ENCODE assay signal across 1 cellular context in the genomic region with DNA sequence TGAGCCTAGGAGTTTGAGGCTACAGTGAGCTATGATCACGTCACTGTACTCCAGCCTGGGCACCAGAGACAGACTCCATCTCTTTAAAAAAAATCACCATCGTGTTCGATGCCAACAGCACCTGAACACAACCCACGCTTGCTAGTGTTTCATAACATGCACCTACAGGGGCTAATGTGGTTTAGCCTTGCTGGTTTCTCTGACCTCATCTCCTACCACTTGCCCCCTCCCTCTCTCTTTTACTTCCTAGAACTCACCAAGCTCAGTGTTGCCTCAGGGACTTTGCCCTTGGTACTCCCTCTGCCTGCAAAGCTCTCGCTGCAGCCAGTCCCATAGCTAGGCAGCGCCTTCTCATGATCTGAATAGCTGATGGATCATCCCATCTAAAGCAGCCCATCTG.
TF ChIP-seq lines count a peak whose summit lies in the region.

No MANE protein-coding gene starts in this region.

TF ChIP-seq in HepG2, 621 proteins besides CTCF, POLR2A, EP300 and RAD21 (continued from another document):
- TF ChIP-seq, protein P1, sequence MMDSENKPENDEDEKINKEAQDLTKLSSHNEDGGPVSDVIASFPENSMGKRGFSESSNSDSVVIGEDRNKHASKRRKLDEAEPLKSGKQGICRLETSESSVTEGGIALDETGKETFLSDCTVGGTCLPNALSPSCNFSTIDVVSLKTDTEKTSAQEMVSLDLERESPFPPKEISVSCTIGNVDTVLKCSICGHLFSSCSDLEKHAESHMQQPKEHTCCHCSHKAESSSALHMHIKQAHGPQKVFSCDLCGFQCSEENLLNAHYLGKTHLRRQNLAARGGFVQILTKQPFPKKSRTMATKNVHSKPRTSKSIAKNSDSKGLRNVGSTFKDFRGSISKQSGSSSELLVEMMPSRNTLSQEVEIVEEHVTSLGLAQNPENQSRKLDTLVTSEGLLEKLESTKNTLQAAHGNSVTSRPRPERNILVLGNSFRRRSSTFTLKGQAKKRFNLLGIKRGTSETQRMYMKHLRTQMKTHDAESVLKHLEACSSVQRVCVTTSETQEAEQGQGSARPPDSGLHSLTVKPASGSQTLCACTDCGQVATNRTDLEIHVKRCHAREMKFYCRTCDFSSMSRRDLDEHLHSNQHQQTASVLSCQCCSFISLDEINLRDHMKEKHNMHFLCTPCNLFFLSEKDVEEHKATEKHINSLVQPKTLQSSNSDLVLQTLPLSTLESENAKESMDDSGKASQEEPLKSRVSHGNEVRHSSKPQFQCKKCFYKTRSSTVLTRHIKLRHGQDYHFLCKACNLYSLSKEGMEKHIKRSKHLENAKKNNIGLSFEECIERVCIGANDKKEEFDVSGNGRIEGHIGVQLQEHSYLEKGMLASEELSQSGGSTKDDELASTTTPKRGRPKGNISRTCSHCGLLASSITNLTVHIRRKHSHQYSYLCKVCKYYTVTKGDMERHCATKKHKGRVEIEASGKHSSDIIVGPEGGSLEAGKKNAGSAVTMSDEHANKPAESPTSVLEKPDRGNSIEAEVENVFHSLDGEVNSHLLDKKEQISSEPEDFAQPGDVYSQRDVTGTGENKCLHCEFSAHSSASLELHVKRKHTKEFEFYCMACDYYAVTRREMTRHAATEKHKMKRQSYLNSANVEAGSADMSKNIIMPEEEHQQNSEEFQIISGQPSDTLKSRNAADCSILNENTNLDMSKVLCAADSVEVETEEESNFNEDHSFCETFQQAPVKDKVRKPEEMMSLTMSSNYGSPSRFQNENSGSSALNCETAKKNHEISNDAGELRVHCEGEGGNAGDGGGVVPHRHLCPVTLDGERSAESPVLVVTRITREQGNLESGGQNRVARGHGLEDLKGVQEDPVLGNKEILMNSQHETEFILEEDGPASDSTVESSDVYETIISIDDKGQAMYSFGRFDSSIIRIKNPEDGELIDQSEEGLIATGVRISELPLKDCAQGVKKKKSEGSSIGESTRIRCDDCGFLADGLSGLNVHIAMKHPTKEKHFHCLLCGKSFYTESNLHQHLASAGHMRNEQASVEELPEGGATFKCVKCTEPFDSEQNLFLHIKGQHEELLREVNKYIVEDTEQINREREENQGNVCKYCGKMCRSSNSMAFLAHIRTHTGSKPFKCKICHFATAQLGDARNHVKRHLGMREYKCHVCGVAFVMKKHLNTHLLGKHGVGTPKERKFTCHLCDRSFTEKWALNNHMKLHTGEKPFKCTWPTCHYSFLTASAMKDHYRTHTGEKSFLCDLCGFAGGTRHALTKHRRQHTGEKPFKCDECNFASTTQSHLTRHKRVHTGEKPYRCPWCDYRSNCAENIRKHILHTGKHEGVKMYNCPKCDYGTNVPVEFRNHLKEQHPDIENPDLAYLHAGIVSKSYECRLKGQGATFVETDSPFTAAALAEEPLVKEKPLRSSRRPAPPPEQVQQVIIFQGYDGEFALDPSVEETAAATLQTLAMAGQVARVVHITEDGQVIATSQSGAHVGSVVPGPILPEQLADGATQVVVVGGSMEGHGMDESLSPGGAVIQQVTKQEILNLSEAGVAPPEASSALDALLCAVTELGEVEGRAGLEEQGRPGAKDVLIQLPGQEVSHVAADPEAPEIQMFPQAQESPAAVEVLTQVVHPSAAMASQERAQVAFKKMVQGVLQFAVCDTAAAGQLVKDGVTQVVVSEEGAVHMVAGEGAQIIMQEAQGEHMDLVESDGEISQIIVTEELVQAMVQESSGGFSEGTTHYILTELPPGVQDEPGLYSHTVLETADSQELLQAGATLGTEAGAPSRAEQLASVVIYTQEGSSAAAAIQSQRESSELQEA (CRISPR knock-in tag; IDR thresholded peaks at IDR 0.05; ENCODE audit: not compliant biosample characterization), result no peak
- no peak for TF ChIP-seq CENPX (CRISPR knock-in tag; IDR thresholded peaks at IDR 0.05)
- TF ChIP-seq, protein P2, sequence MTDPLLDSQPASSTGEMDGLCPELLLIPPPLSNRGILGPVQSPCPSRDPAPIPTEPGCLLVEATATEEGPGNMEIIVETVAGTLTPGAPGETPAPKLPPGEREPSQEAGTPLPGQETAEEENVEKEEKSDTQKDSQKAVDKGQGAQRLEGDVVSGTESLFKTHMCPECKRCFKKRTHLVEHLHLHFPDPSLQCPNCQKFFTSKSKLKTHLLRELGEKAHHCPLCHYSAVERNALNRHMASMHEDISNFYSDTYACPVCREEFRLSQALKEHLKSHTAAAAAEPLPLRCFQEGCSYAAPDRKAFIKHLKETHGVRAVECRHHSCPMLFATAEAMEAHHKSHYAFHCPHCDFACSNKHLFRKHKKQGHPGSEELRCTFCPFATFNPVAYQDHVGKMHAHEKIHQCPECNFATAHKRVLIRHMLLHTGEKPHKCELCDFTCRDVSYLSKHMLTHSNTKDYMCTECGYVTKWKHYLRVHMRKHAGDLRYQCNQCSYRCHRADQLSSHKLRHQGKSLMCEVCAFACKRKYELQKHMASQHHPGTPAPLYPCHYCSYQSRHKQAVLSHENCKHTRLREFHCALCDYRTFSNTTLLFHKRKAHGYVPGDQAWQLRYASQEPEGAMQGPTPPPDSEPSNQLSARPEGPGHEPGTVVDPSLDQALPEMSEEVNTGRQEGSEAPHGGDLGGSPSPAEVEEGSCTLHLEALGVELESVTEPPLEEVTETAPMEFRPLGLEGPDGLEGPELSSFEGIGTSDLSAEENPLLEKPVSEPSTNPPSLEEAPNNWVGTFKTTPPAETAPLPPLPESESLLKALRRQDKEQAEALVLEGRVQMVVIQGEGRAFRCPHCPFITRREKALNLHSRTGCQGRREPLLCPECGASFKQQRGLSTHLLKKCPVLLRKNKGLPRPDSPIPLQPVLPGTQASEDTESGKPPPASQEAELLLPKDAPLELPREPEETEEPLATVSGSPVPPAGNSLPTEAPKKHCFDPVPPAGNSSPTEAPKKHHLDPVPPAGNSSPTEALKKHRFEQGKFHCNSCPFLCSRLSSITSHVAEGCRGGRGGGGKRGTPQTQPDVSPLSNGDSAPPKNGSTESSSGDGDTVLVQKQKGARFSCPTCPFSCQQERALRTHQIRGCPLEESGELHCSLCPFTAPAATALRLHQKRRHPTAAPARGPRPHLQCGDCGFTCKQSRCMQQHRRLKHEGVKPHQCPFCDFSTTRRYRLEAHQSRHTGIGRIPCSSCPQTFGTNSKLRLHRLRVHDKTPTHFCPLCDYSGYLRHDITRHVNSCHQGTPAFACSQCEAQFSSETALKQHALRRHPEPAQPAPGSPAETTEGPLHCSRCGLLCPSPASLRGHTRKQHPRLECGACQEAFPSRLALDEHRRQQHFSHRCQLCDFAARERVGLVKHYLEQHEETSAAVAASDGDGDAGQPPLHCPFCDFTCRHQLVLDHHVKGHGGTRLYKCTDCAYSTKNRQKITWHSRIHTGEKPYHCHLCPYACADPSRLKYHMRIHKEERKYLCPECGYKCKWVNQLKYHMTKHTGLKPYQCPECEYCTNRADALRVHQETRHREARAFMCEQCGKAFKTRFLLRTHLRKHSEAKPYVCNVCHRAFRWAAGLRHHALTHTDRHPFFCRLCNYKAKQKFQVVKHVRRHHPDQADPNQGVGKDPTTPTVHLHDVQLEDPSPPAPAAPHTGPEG (CRISPR knock-in tag; IDR thresholded peaks at IDR 0.05), result no peak
